In genomic region chr12:122860052-122860853, GRCh38 we compare ENCODE assay signal across 8 cellular contexts. TPM values are rescaled to one million over a fixed set of nuclear protein-coding genes. Genes with fewer than 3 reads are reported as not detected.
A peak's percentile ranks its signal among the peaks of the same experiment; 100 is the strongest.
DNase-seq lines count a peak whose midpoint lies in the region; ATAC-seq and TF ChIP-seq lines count a peak whose summit lies in the region.

No MANE protein-coding gene starts in this region.

- H4K5ac ChIP-seq in mesendoderm (ENCODE audit: low read length), result no peak overlapping the region

- no peak overlapping the region for H3K4me3 Mint-ChIP-seq in CD8-positive, alpha-beta T cell
- H3K4me3 Mint-ChIP-seq in effector memory CD8-positive, alpha-beta T cell, result peak overlapping the region; percentile 10 to 18

- no peak overlapping the region for H2AK5ac ChIP-seq in mesendoderm (ENCODE audit: low read length)

- H3K27me3 ChIP-seq in CD8-positive, alpha-beta T cell (ENCODE audit: insufficient read depth, low read length), result no peaks in the 10 kb centered on the region
- H3K27me3 ChIP-seq in mesendoderm (ENCODE audit: insufficient read depth, low read length, poor library complexity), result no peaks in the 10 kb centered on the region

- no CpG with 5 or more reads among the region's 28 CpGs for WGBS in mesendoderm (ENCODE audit: extremely low coverage, insufficient coverage, low lambda C conversion rate)

- no peak overlapping the region for H3K18ac ChIP-seq in mesendoderm (ENCODE audit: low read length)

- no peak overlapping the region for H2BK5ac ChIP-seq in mesendoderm (ENCODE audit: low read length)

- no peak overlapping the region for H3K4me2 ChIP-seq in mesendoderm (ENCODE audit: low read length)

- no peak overlapping the region for H4K8ac ChIP-seq in mesendoderm (ENCODE audit: low read depth, low read length)

- H2BK120ac ChIP-seq in mesendoderm (ENCODE audit: low read depth, low read length), result no peak overlapping the region

- peak; percentile 64 for TF ChIP-seq CTCF in CD8-positive, alpha-beta T cell (IDR thresholded peaks at IDR 0.05)

- DNase-seq in CD8-positive, alpha-beta T cell, result peak; percentile 65 to 92 (median 78)
- DNase-seq in NCI-H82 treated with DMSO at 0.1 percent for 48 hours (lab: John Stamatoyannopoulos, UW; ENCODE audit: unreplicated experiment) (peak; percentile 28), mesendoderm (peak; percentile 74)
- peak; percentile 44 to 85 (median 82) for DNase-seq in activated CD8-positive, alpha-beta memory T cell treated with anti-CD3 and anti-CD28 coated beads for 48 hours (ENCODE audit: low read depth in 2 of 3, low spot score in 2 of 3)
- peak; percentile 78 to 82 (median 79) for DNase-seq in effector memory CD8-positive, alpha-beta T cell
- peak; percentile 69 to 70 for DNase-seq in stimulated activated CD8-positive, alpha-beta memory T cell treated with anti-CD3 and anti-CD28 coated beads, Interleukin-4, amount 100 ng/mL, for 1 hour (ENCODE audit: low read depth in 2 of 2, low spot score in 1 of 2)

- peaks cover 25% of the 10 kb centered on the region for H3K36me3 ChIP-seq in CD8-positive, alpha-beta T cell (ENCODE audit: insufficient read depth, low read length)
- H3K36me3 ChIP-seq in mesendoderm (ENCODE audit: control insufficient read depth, insufficient read depth, low read length), result no peaks in the 10 kb centered on the region

- peaks cover 53% of the 10 kb centered on the region for H3K36me3 Mint-ChIP-seq in CD8-positive, alpha-beta T cell
- H3K36me3 Mint-ChIP-seq in effector memory CD8-positive, alpha-beta T cell (ENCODE audit: insufficient read depth), result peaks cover 67% of the 10 kb centered on the region

- no peaks in the 10 kb centered on the region for H3K79me2 ChIP-seq in mesendoderm (ENCODE audit: control insufficient read depth, insufficient read depth, low read length)

- peak; percentile 61 for ATAC-seq in CD8-positive, alpha-beta T cell
- ATAC-seq in HG02798 (IDR thresholded peaks at IDR 0.05; ENCODE audit: poor library complexity, unreplicated experiment) (peak; percentile 58), HG03139 (IDR thresholded peaks at IDR 0.05; ENCODE audit: unreplicated experiment) (no peak)
- ATAC-seq in effector memory CD8-positive, alpha-beta T cell (replicated peaks), result peak; percentile 70

- H3K27ac Mint-ChIP-seq in CD8-positive, alpha-beta T cell, result peak overlapping the region; percentile 57
- H3K27ac Mint-ChIP-seq in effector memory CD8-positive, alpha-beta T cell, result peak overlapping the region in 1 of 2 donors; percentile 84

- H3K27ac ChIP-seq in CD8-positive, alpha-beta T cell (ENCODE audit: low read depth, low read length), result no peak overlapping the region
- no peak overlapping the region for H3K27ac ChIP-seq in mesendoderm (ENCODE audit: low read depth, low read length)

- POLR2A ChIA-PET in CD8-positive, alpha-beta T cell (lab: Charles Lee), result interaction anchor here (0.6 to 1.9 kb wide), 13 partner anchors 9 to 106 kb away, joined by 3 to 6 read pairs (median 3); partner anchors contain the start of gene ABCB9

- H2BK15ac ChIP-seq in mesendoderm (replicated peaks; ENCODE audit: low read depth), result no peak overlapping the region

- CTCF ChIA-PET in CD8-positive, alpha-beta T cell (lab: Charles Lee), result interaction anchor here (0.7 to 14.9 kb wide), 40 partner anchors 7 to 381 kb away, joined by 3 to 311 read pairs (median 4); partner anchors contain the start of genes OGFOD2 and VPS37B

- H3K23ac ChIP-seq in mesendoderm (ENCODE audit: low read length), result no peak overlapping the region

- H3K4ac ChIP-seq in mesendoderm (ENCODE audit: low read depth, low read length), result no peak overlapping the region

- no peaks in the 10 kb centered on the region for H3K27me3 Mint-ChIP-seq in CD8-positive, alpha-beta T cell (ENCODE audit: low read depth)
- no peaks in the 10 kb centered on the region for H3K27me3 Mint-ChIP-seq in effector memory CD8-positive, alpha-beta T cell

- no peak overlapping the region for H3K9ac ChIP-seq in mesendoderm (ENCODE audit: low read length)

- H3K9me3 Mint-ChIP-seq in CD8-positive, alpha-beta T cell, result no peaks in the 10 kb centered on the region
- no peaks in the 10 kb centered on the region for H3K9me3 Mint-ChIP-seq in effector memory CD8-positive, alpha-beta T cell

- H3K56ac ChIP-seq in mesendoderm (ENCODE audit: low read length), result no peak overlapping the region

- H3K4me3 ChIP-seq in CD8-positive, alpha-beta T cell (ENCODE audit: low read depth, low read length), result no peak overlapping the region
- no peak overlapping the region for H3K4me3 ChIP-seq in mesendoderm (ENCODE audit: low read length)

- intact Hi-C loops in CD8-positive, alpha-beta T cell (cut with DNase I, micrococcal nuclease), result loop anchor here (1.0 to 5.0 kb wide), 4 partner anchors 37 to 378 kb away; partner anchors contain the start of gene VPS37B (in 1 of the 2)

- peaks cover 5% of the 10 kb centered on the region for H3K4me1 ChIP-seq in CD8-positive, alpha-beta T cell (ENCODE audit: insufficient read depth, low read length)
- no peaks in the 10 kb centered on the region for H3K4me1 ChIP-seq in mesendoderm (ENCODE audit: control insufficient read depth, low read depth, low read length)

- peaks cover 3% of the 10 kb centered on the region for H3K4me1 Mint-ChIP-seq in CD8-positive, alpha-beta T cell (ENCODE audit: low read depth)
- H3K4me1 Mint-ChIP-seq in effector memory CD8-positive, alpha-beta T cell (ENCODE audit: low read depth in 2 of 2), result peaks cover 0 to 10% of the 10 kb centered on the region in 2 donors

- H3K79me1 ChIP-seq in mesendoderm (ENCODE audit: low read length), result no peaks in the 10 kb centered on the region

- no peaks in the 10 kb centered on the region for H3K9me3 ChIP-seq in CD8-positive, alpha-beta T cell (ENCODE audit: low read length)

RNA-seq across cellular contexts. Expression of gene HIP1R, which starts 25.0 kb away (rescaled TPM):
- total RNA-seq in CD8-positive, alpha-beta T cell, result 100 to 1,000 TPM; 258 to 277 TPM
- 4.4 TPM for polyA plus RNA-seq in mesendoderm (2013, experiment 1 of 2)
- polyA plus RNA-seq in mesendoderm (2013, experiment 2 of 2), result 4.5 TPM

RNA-seq across cellular contexts. Expression of gene VPS37B, which starts 35.7 kb away (rescaled TPM):
- total RNA-seq in CD8-positive, alpha-beta T cell, result 100 to 1,000 TPM; 145 to 148 TPM
- 8.6 TPM for polyA plus RNA-seq in mesendoderm (2013, experiment 1 of 2)
- polyA plus RNA-seq in mesendoderm (2013, experiment 2 of 2), result 8.4 TPM

Comparison
In these comparisons a context has a peak if more than half of its experiments do, and no peak if none do; other contexts are left out.
1. DNase-seq: peak in every context shown above with its lines; median percentile 82 in activated CD8-positive, alpha-beta memory T cell treated with anti-CD3 and anti-CD28 coated beads for 48 hours; 79 in effector memory CD8-positive, alpha-beta T cell; 78 in CD8-positive, alpha-beta T cell; 74 in mesendoderm; 70 in stimulated activated CD8-positive, alpha-beta memory T cell treated with anti-CD3 and anti-CD28 coated beads, Interleukin-4, amount 100 ng/mL, for 1 hour; 28 in NCI-H82 treated with DMSO at 0.1 percent for 48 hours.